Comparison of ENCODE assay signal across 1 cellular context in genomic region chr17:1995321-1996242, GRCh38.
TF ChIP-seq lines count a peak whose summit lies in the region.

No MANE protein-coding gene starts in this region.

TF ChIP-seq in HepG2, 621 proteins besides CTCF, POLR2A, EP300 and RAD21 (continued from another document and continues in another):
- TF ChIP-seq HMG20B (CRISPR knock-in tag; conservative IDR thresholded peaks at IDR 0.05) (0 out of 2 replicates have a peak, but pooled peaks have one; percentile 44), ZBTB25 (CRISPR knock-in tag; IDR thresholded peaks at IDR 0.05) (0 out of 2 replicates have a peak, but pooled peaks have one; percentile 26), ZBTB8A (CRISPR knock-in tag; IDR thresholded peaks at IDR 0.05; ENCODE audit: borderline replicate concordance, low read depth) (peak; percentile 89; the same call in 1 of the 2 replicates), PLSCR1 (CRISPR knock-in tag; IDR thresholded peaks at IDR 0.05; ENCODE audit: borderline replicate concordance) (no peak), ZNF329 (CRISPR knock-in tag; IDR thresholded peaks at IDR 0.05; ENCODE audit: low read depth) (no peak), HES4 (CRISPR knock-in tag; IDR thresholded peaks at IDR 0.05; ENCODE audit: borderline replicate concordance) (no peak), ZNF607 (CRISPR knock-in tag; IDR thresholded peaks at IDR 0.05; ENCODE audit: borderline replicate concordance) (no peak), AKNA (CRISPR knock-in tag; IDR thresholded peaks at IDR 0.05; ENCODE audit: borderline replicate concordance) (no peak), SYNCRIP (IDR thresholded peaks at IDR 0.05; ENCODE audit: insufficient read depth, low read depth, low read length) (no peak), E2F1 (CRISPR knock-in tag; IDR thresholded peaks at IDR 0.05) (no peak), ZNF225 (CRISPR knock-in tag; IDR thresholded peaks at IDR 0.05) (peak; percentile 53), ZNF253 (CRISPR knock-in tag; IDR thresholded peaks at IDR 0.05; ENCODE audit: borderline replicate concordance) (no peak), CEBPB (IDR thresholded peaks at IDR 0.05; ENCODE audit: borderline replicate concordance, low read depth, low read length) (peak; percentile 12; the same call in 1 of the 2 replicates), ZNF431 (CRISPR knock-in tag; IDR thresholded peaks at IDR 0.05; ENCODE audit: borderline replicate concordance, low read depth) (no peak), ATF7 (IDR thresholded peaks at IDR 0.05) (no peak), ATF7 (CRISPR knock-in tag; IDR thresholded peaks at IDR 0.05) (no peak), THAP8 (CRISPR knock-in tag; IDR thresholded peaks at IDR 0.05; ENCODE audit: borderline replicate concordance) (no peak), STAG1 (CRISPR knock-in tag; IDR thresholded peaks at IDR 0.05) (no peak), ZSCAN29 (CRISPR knock-in tag; conservative IDR thresholded peaks at IDR 0.05) (no peak), KLF16 (CRISPR knock-in tag; IDR thresholded peaks at IDR 0.05) (no peak), DNMT3B (CRISPR knock-in tag; conservative IDR thresholded peaks at IDR 0.05) (0 out of 2 replicates have a peak, but pooled peaks have one; percentile 31), ZNF609 (CRISPR knock-in tag; IDR thresholded peaks at IDR 0.05; ENCODE audit: borderline replicate concordance) (0 out of 2 replicates have a peak, but pooled peaks have one; percentile 31), ZNF136 (CRISPR knock-in tag; IDR thresholded peaks at IDR 0.05; ENCODE audit: low read depth) (no peak), THAP9 (CRISPR knock-in tag; IDR thresholded peaks at IDR 0.05; ENCODE audit: borderline replicate concordance) (0 out of 2 replicates have a peak, but pooled peaks have one; percentile 35), ZMYM4 (CRISPR knock-in tag; IDR thresholded peaks at IDR 0.05) (peak; percentile 25; the same call in 1 of the 2 replicates), ZNF34 (CRISPR knock-in tag; IDR thresholded peaks at IDR 0.05; ENCODE audit: borderline replicate concordance) (0 out of 2 replicates have a peak, but pooled peaks have one; percentile 27), NONO (IDR thresholded peaks at IDR 0.05) (no peak), NONO (CRISPR knock-in tag; conservative IDR thresholded peaks at IDR 0.05) (no peak), SRSF9 (IDR thresholded peaks at IDR 0.05; ENCODE audit: borderline replicate concordance, insufficient read depth, low read depth, low read length, poor library complexity, severe bottlenecking) (no peak), POLR2AphosphoS5 (IDR thresholded peaks at IDR 0.05; ENCODE audit: low read depth, low read length) (peak; percentile 37; the same call in 1 of the 2 replicates), ZMYM2 (CRISPR knock-in tag; IDR thresholded peaks at IDR 0.05) (peak; percentile 50; the same call in 1 of the 2 replicates), BCL6 (CRISPR knock-in tag; IDR thresholded peaks at IDR 0.05) (0 out of 2 replicates have a peak, but pooled peaks have one; percentile 29), PHF21A (CRISPR knock-in tag; IDR thresholded peaks at IDR 0.05) (peak; percentile 42; the same call in 1 of the 2 replicates), HIC2 (CRISPR knock-in tag; IDR thresholded peaks at IDR 0.05; ENCODE audit: low read depth) (0 out of 2 replicates have a peak, but pooled peaks have one; percentile 58), MAX (IDR thresholded peaks at IDR 0.05) (no peak; the same call in 1 of the 2 replicates), ZNF558 (CRISPR knock-in tag; IDR thresholded peaks at IDR 0.05; ENCODE audit: borderline replicate concordance) (no peak), CCDC6 (CRISPR knock-in tag; IDR thresholded peaks at IDR 0.05) (no peak; the same call in 1 of the 2 replicates), PRPF4 (IDR thresholded peaks at IDR 0.05; ENCODE audit: low read depth, low read length, poor library complexity, severe bottlenecking) (no peak), KLF15 (CRISPR knock-in tag; IDR thresholded peaks at IDR 0.05; ENCODE audit: borderline replicate concordance) (no peak)
